ENCODE assay signal across 23 cellular contexts in genomic region chr15:100734606-100735005, GRCh38.
DNase-seq lines count a peak whose midpoint lies in the region; ATAC-seq and TF ChIP-seq lines count a peak whose summit lies in the region.
"Had no signal": no experiment of that assay in that cellular context is flagged by ENCODE, and none has a peak within 500 bp of the region (broad histone marks: within the 10 kb centered on the region; RNA-seq: fewer than 3 reads in every experiment).

No MANE protein-coding gene starts in this region.

- intact Hi-C loops in Right ventricle myocardium superior (cut with DNase I): no loop called here

- DNase-seq in NCI-H2171 treated with DMSO at 0.1 percent for 48 hours (lab: John Stamatoyannopoulos, UW) (peak; percentile 25), NCI-H2171 (lab: John Stamatoyannopoulos, UW) (no peak), NCI-H1105 treated with DMSO at 0.1 percent for 48 hours (lab: John Stamatoyannopoulos, UW) (peak; percentile 70), RWPE2 (ENCODE audit: low spot score) (no peak), mesenchymal stem cell (no peak), Right ventricle myocardium superior (no peak), epidermal melanocyte (ENCODE audit: insufficient read length, low spot score) (no peak), HEK293T (ENCODE audit: extremely low spot score) (no peak)
- DNase-seq: Calu3; CD8-positive, alpha-beta T cell; DMS79 treated with DMSO at 0.1 percent for 48 hours; Karpas-422; MG63; NCI-H1048; NCI-H1694; NCI-H510A treated with DMSO at 0.1 percent for 48 hours; NCI-H82; PC-3; SW 1271; T-helper 2 cell had no signal

- H3K27ac ChIP-seq in RWPE2 (ENCODE audit: poor library complexity, severe bottlenecking) (peak overlapping the region; percentile 56), mesenchymal stem cell (ENCODE audit: low read length, poor library complexity, severe bottlenecking) (no peak overlapping the region)
- H3K27ac ChIP-seq: BLaER1 treated with 17β-estradiol and CSF1 and Interleukin-3, amounts not matched to agents 10 nM and 100 nM; HL-60 had no signal

- no peak overlapping the region for H3K9ac ChIP-seq in mesenchymal stem cell (ENCODE audit: low read length)
- H3K9ac ChIP-seq: BLaER1 treated with 17β-estradiol and CSF1 and Interleukin-3, amounts not matched to agents 10 nM and 100 nM had no signal

- H3K4ac ChIP-seq in mesenchymal stem cell (ENCODE audit: low read depth in 1 of 2, low read length in 2 of 2): peak overlapping the region in 1 of 2 experiments; percentile 30

- over 99% methylated on average over 4 of the region's 4 CpGs for WGBS in mesenchymal stem cell

- H3K23ac ChIP-seq in mesenchymal stem cell (ENCODE audit: low read length in 2 of 2): no peak overlapping the region

- no peak overlapping the region for H3K18ac ChIP-seq in mesenchymal stem cell (ENCODE audit: low read depth in 1 of 2, low read length in 2 of 2)

- no peak overlapping the region for H3K4me2 ChIP-seq in mesenchymal stem cell (ENCODE audit: low read length, poor library complexity, severe bottlenecking)
- H3K4me2 ChIP-seq: BLaER1 treated with 17β-estradiol and CSF1 and Interleukin-3, amounts not matched to agents 10 nM and 100 nM had no signal

- CTCF ChIA-PET in HEK293T (lab: Yijun Ruan, JAX): no interaction called here

- H3K9me3 ChIP-seq in RWPE2 (ENCODE audit: severe bottlenecking): no peaks in the 10 kb centered on the region
- H3K9me3 ChIP-seq in mesenchymal stem cell (ENCODE audit: control insufficient read depth, low read length): peaks cover 6% of the 10 kb centered on the region
- H3K9me3 ChIP-seq: HAP-1 had no signal

- peaks cover 23% of the 10 kb centered on the region for H3K4me1 ChIP-seq in RWPE2 (ENCODE audit: insufficient read depth, poor library complexity, severe bottlenecking)
- H3K4me1 ChIP-seq in mesenchymal stem cell (ENCODE audit: control insufficient read depth, insufficient read depth, low read depth, low read length): peaks cover 8% of the 10 kb centered on the region
- H3K4me1 ChIP-seq: HAP-1 had no signal

- H3K4me3 ChIP-seq in RWPE2 (ENCODE audit: severe bottlenecking) (no peak overlapping the region), mesenchymal stem cell (ENCODE audit: insufficient read depth in 1 of 2, low read depth in 1 of 2, low read length in 2 of 2) (no peak overlapping the region)
- H3K4me3 ChIP-seq: BLaER1 treated with 17β-estradiol and CSF1 and Interleukin-3, amounts not matched to agents 10 nM and 100 nM; HAP-1; MG63 had no signal

- no peak overlapping the region for H3K14ac ChIP-seq in mesenchymal stem cell (ENCODE audit: low read length in 2 of 2)

- H4K91ac ChIP-seq in mesenchymal stem cell (ENCODE audit: low read length): no peak overlapping the region

- peak overlapping the region; percentile 81 for H2AK5ac ChIP-seq in mesenchymal stem cell (ENCODE audit: low read length, severe bottlenecking)

- H2AFZ ChIP-seq in mesenchymal stem cell (ENCODE audit: low read depth, low read length): no peak overlapping the region

- no peak overlapping the region for H2BK12ac ChIP-seq in mesenchymal stem cell (ENCODE audit: low read length in 2 of 2)

- H3K27me3 ChIP-seq in RWPE2 (ENCODE audit: insufficient read depth, poor library complexity, severe bottlenecking) (no peaks in the 10 kb centered on the region), mesenchymal stem cell (ENCODE audit: control insufficient read depth in 1 of 2, insufficient read depth in 1 of 2, low read length in 2 of 2) (no peaks in the 10 kb centered on the region)
- H3K27me3 ChIP-seq: BLaER1 treated with 17β-estradiol and CSF1 and Interleukin-3, amounts not matched to agents 10 nM and 100 nM; MG63 had no signal

- ATAC-seq in RWPE2 (ENCODE audit: low read depth): no peak
- ATAC-seq in Right ventricle myocardium superior (ENCODE audit: poor library complexity): no peak
- ATAC-seq: CD8-positive, alpha-beta T cell; PC-3 had no signal

- H4K8ac ChIP-seq in mesenchymal stem cell (ENCODE audit: low read length): no peak overlapping the region

- TF ChIP-seq CTCF in RWPE2 (IDR thresholded peaks at IDR 0.05; ENCODE audit: poor library complexity, severe bottlenecking): no peak

- H3K79me1 ChIP-seq in mesenchymal stem cell (replicated peaks; ENCODE audit: low read length, poor library complexity, severe bottlenecking): no peaks in the 10 kb centered on the region

- H2BK5ac ChIP-seq in mesenchymal stem cell (ENCODE audit: low read depth, low read length, poor library complexity, severe bottlenecking): no peak overlapping the region

- H3K36me3 ChIP-seq in RWPE2 (ENCODE audit: low read depth) (no peaks in the 10 kb centered on the region), mesenchymal stem cell (ENCODE audit: control insufficient read depth in 1 of 2, insufficient read depth in 2 of 2, low read depth in 1 of 2, low read length in 2 of 2) (no peaks in the 10 kb centered on the region)
- H3K36me3 ChIP-seq: BLaER1 treated with 17β-estradiol and CSF1 and Interleukin-3, amounts not matched to agents 10 nM and 100 nM; HAP-1 had no signal

- peak overlapping the region; percentile 56 for H2BK15ac ChIP-seq in mesenchymal stem cell (ENCODE audit: low read depth, poor library complexity, severe bottlenecking)

- POLR2A ChIA-PET in HEK293T (lab: Yijun Ruan, JAX): no interaction called here

- H2BK120ac ChIP-seq in mesenchymal stem cell (ENCODE audit: low read depth, low read length): no peak overlapping the region

TF ChIP-seq in HEK293T, 16 proteins besides CTCF, POLR2A, EP300 and RAD21:
- TF ChIP-seq ARNT (IDR thresholded peaks at IDR 0.05) (no peak), FOXM1 (IDR thresholded peaks at IDR 0.05; ENCODE audit: borderline replicate concordance) (no peak), ZNF384 (IDR thresholded peaks at IDR 0.05) (no peak)

Comparison
In these comparisons a context has a peak if more than half of its experiments do, and no peak if none do; other contexts are left out.
1. DNase-seq: peak in NCI-H2171 treated with DMSO at 0.1 percent for 48 hours (single experiment) and NCI-H1105 treated with DMSO at 0.1 percent for 48 hours (single experiment); none in NCI-H2171 (single experiment), RWPE2 (single experiment), mesenchymal stem cell (single experiment), Right ventricle myocardium superior (single experiment), epidermal melanocyte (single experiment) and HEK293T (single experiment).